ENCODE assay signal across 11 cellular contexts in genomic region chr15:60379466-60380274, GRCh38. TPM values are rescaled to one million over a fixed set of nuclear protein-coding genes. Genes with fewer than 3 reads are reported as not detected.
DNase-seq lines count a peak whose midpoint lies in the region; ATAC-seq, FAIRE-seq and TF ChIP-seq lines count a peak whose summit lies in the region.
"Had no signal": no experiment of that assay in that cellular context is flagged by ENCODE, and none has a peak within 500 bp of the region (broad histone marks: within the 10 kb centered on the region; RNA-seq: fewer than 3 reads in every experiment).

No MANE protein-coding gene starts in this region.

- H3K4me3 ChIP-seq in AG04450 (ENCODE audit: low read depth, low read length) = no peak overlapping the region
- no peak overlapping the region for H3K4me3 ChIP-seq in NB4 (ENCODE audit: low read depth, low read length)
- H3K4me3 ChIP-seq in H1 (ENCODE audit: extremely low read depth in 1 of 4, insufficient read depth in 2 of 4, low read depth in 3 of 4, low read length in 4 of 4) = no peak overlapping the region
- no peak overlapping the region for H3K4me3 ChIP-seq in mucosa of rectum (ENCODE audit: low read length in 2 of 2)

- no peak overlapping the region for H2BK120ac ChIP-seq in H1 (replicated peaks; ENCODE audit: low read depth, low read length)

- FAIRE-seq in H1 (lab: Jason Lieb, UNC) = no peak

- no peak overlapping the region for H2BK20ac ChIP-seq in H1 (ENCODE audit: low read length)

- DNase-seq in AG04450 (ENCODE audit: low read depth, low spot score) = peak; percentile 92
- peak; percentile 27 for DNase-seq in NB4 (ENCODE audit: low read depth)
- DNase-seq in H1 (ENCODE audit: low read depth in 1 of 2, low spot score in 2 of 2) = no peak
- DNase-seq in NCI-H187 (lab: John Stamatoyannopoulos, UW) = no peak
- DNase-seq in activated CD4-positive, alpha-beta memory T cell treated with anti-CD3 and anti-CD28 coated beads for 36 hours = no peak
- no peak for DNase-seq in posterior vena cava (ENCODE audit: low spot score)
- DNase-seq: amygdala; CD4-positive, CD25-positive, alpha-beta regulatory T cell had no signal

- TF ChIP-seq CTCF in AG04450 (IDR thresholded peaks at IDR 0.05; ENCODE audit: low read depth, low read length) = no peak
- TF ChIP-seq CTCF in NB4 (IDR thresholded peaks at IDR 0.05; ENCODE audit: low read depth, low read length) = no peak
- no peak for TF ChIP-seq CTCF in H1 (IDR thresholded peaks at IDR 0.05; ENCODE audit: control extremely low read depth in 1 of 3, insufficient read depth in 1 of 3, low read depth in 1 of 3, low read length in 3 of 3)

- no peaks in the 10 kb centered on the region for H3K23me2 ChIP-seq in H1 (ENCODE audit: low read depth, low read length)

- ATAC-seq in HG03108 (IDR thresholded peaks at IDR 0.05; ENCODE audit: unreplicated experiment) = no peak

- H3K36me3 Mint-ChIP-seq in activated CD4-positive, alpha-beta memory T cell treated with anti-CD3 and anti-CD28 coated beads for 36 hours = peaks cover 27% of the 10 kb centered on the region

- intact Hi-C loops in activated CD4-positive, alpha-beta memory T cell treated with anti-CD3 and anti-CD28 coated beads for 36 hours (cut with micrococcal nuclease) = no loop called here
- intact Hi-C loops in posterior vena cava (cut with DNase I) = no loop called here

- no peaks in the 10 kb centered on the region for H3K9me3 Mint-ChIP-seq in activated CD4-positive, alpha-beta memory T cell treated with anti-CD3 and anti-CD28 coated beads for 36 hours
- H3K9me3 Mint-ChIP-seq: CD4-positive, CD25-positive, alpha-beta regulatory T cell; T-helper 1 cell treated with Interleukin-12 subunit alpha and Interleukin-12 subunit beta and Interleukin-4 antibody, amounts not matched to agents 30 μg/mL and 1 μg/mL, for 36 hours had no signal

- H3K18ac ChIP-seq in H1 (ENCODE audit: extremely low read depth, low read length) = no peak overlapping the region

- H3K4ac ChIP-seq in H1 (replicated peaks; ENCODE audit: insufficient read length, low read depth, low read length) = no peak overlapping the region

- CTCF ChIA-PET in AG04450 (lab: Charles Lee) = interaction anchor here (1.2 kb wide), 1 partner anchor 20 kb away, joined by 4 read pairs; no protein-coding TSS in a partner anchor
- CTCF ChIA-PET in H1 (lab: Charles Lee; ENCODE audit: partially characterized antibody) = no interaction called here
- CTCF ChIA-PET in activated CD4-positive, alpha-beta memory T cell treated with anti-CD3 and anti-CD28 coated beads for 36 hours (lab: Charles Lee) = interaction anchor here (1.5 kb wide), 1 partner anchor 17 kb away, joined by 4 read pairs; no protein-coding TSS in a partner anchor

- H3K4me2 ChIP-seq in H1 (ENCODE audit: insufficient read depth in 1 of 2, low read depth in 2 of 2, low read length in 2 of 2) = no peak overlapping the region

- H4K20me1 ChIP-seq in H1 (replicated peaks in 1 of 2; ENCODE audit: control insufficient read depth in 1 of 2, insufficient read depth in 2 of 2, low read length in 2 of 2) = peaks cover 0 to 1% of the 10 kb centered on the region in 2 experiments

- H3K14ac ChIP-seq in H1 (ENCODE audit: insufficient read length) = no peak overlapping the region

- H3K27me3 Mint-ChIP-seq in activated CD4-positive, alpha-beta memory T cell treated with anti-CD3 and anti-CD28 coated beads for 36 hours = no peaks in the 10 kb centered on the region
- H3K27me3 Mint-ChIP-seq: CD4-positive, CD25-positive, alpha-beta regulatory T cell had no signal

- POLR2A ChIA-PET in AG04450 (lab: Yijun Ruan, JAX) (interaction anchor here (0.6 to 1.2 kb wide), 5 partner anchors 9 to 23 kb away, joined by 3 to 5 read pairs (median 3); no protein-coding TSS in a partner anchor), H1 (lab: Charles Lee; ENCODE audit: partially characterized antibody) (no interaction called here)
- POLR2A ChIA-PET in activated CD4-positive, alpha-beta memory T cell treated with anti-CD3 and anti-CD28 coated beads for 36 hours (lab: Charles Lee) = no interaction called here

- H3K27ac Mint-ChIP-seq in activated CD4-positive, alpha-beta memory T cell treated with anti-CD3 and anti-CD28 coated beads for 36 hours = no peak overlapping the region
- H3K27ac Mint-ChIP-seq: T-helper 1 cell treated with Interleukin-12 subunit alpha and Interleukin-12 subunit beta and Interleukin-4 antibody, amounts not matched to agents 30 μg/mL and 1 μg/mL, for 36 hours had no signal

- peaks cover 0 to 8% (median 2%) of the 10 kb centered on the region in 4 experiments; a peak in 5 of 7 replicates for H3K4me1 ChIP-seq in H1 (replicated peaks in 1 of 4; ENCODE audit: control insufficient read depth in 3 of 4, insufficient read depth in 4 of 4, low read length in 3 of 4)
- peaks cover 5 to 8% of the 10 kb centered on the region in 2 donors for H3K4me1 ChIP-seq in mucosa of rectum (ENCODE audit: control insufficient read depth in 2 of 2, insufficient read depth in 2 of 2, low read length in 2 of 2)

- H3K23ac ChIP-seq in H1 (ENCODE audit: insufficient read length) = no peak overlapping the region

- H3K79me1 ChIP-seq in H1 (ENCODE audit: low read depth, low read length) = no peaks in the 10 kb centered on the region

- H3K9ac ChIP-seq in H1 (replicated peaks in 1 of 4; ENCODE audit: extremely low read depth in 1 of 4, low read depth in 3 of 4, low read length in 3 of 4) = no peak overlapping the region
- peak overlapping the region in 1 of 2 donors; percentile 0 for H3K9ac ChIP-seq in mucosa of rectum (ENCODE audit: low read depth in 1 of 2, low read length in 2 of 2)

- H3K9me3 ChIP-seq in AG04450 (ENCODE audit: control insufficient read depth, insufficient read depth, low read length) = no peaks in the 10 kb centered on the region
- no peaks in the 10 kb centered on the region for H3K9me3 ChIP-seq in H1 (ENCODE audit: insufficient read depth in 2 of 2, low read depth in 1 of 2, low read length in 1 of 2)
- no peaks in the 10 kb centered on the region for H3K9me3 ChIP-seq in mucosa of rectum (ENCODE audit: control insufficient read depth in 2 of 2, low read length in 2 of 2)

- no peak overlapping the region for H3K4me3 Mint-ChIP-seq in activated CD4-positive, alpha-beta memory T cell treated with anti-CD3 and anti-CD28 coated beads for 36 hours
- H3K4me3 Mint-ChIP-seq: CD4-positive, CD25-positive, alpha-beta regulatory T cell; T-helper 1 cell treated with Interleukin-12 subunit alpha and Interleukin-12 subunit beta and Interleukin-4 antibody, amounts not matched to agents 30 μg/mL and 1 μg/mL, for 36 hours had no signal

- no peak overlapping the region for H3K56ac ChIP-seq in H1 (replicated peaks; ENCODE audit: insufficient read length, low read depth, low read length)

- H3K79me2 ChIP-seq in H1 (ENCODE audit: control insufficient read depth in 1 of 2, insufficient read depth in 2 of 2, low read length in 2 of 2) = no peaks in the 10 kb centered on the region

- H4K5ac ChIP-seq in H1 (ENCODE audit: insufficient read length, low read depth, low read length) = no peak overlapping the region

- no peak for TF ChIP-seq RAD21 in H1 (IDR thresholded peaks at IDR 0.05 in 1 of 2, conservative IDR thresholded peaks at IDR 0.05 in 1 of 2; ENCODE audit: low read depth in 2 of 2, low read length in 2 of 2)

- no peak overlapping the region for H2AK5ac ChIP-seq in H1 (ENCODE audit: low read depth, low read length)

- no peak overlapping the region for H2AFZ ChIP-seq in H1 (ENCODE audit: low read length)

- WGBS in H1 (ENCODE audit: extremely low coverage in 1 of 2, insufficient coverage in 1 of 2, insufficient read length in 1 of 2, insufficient replicate concordance in 2 of 2, low coverage in 1 of 2, low lambda C conversion rate in 2 of 2, missing lambda C conversion rate in 1 of 2), 2 experiments = 96% methylated on average over 8 of the region's 8 CpGs; no CpG with 5 or more reads in 1 of the 2 experiments

- H3K27ac ChIP-seq in AG04450 (ENCODE audit: low read depth, low read length) (peak overlapping the region; percentile 98), H1 (ENCODE audit: low read depth, low read length) (peak overlapping the region; percentile 19; the same call in 1 of the 2 replicates), mucosa of rectum (ENCODE audit: low read depth in 2 of 2, low read length in 2 of 2) (peak overlapping the region; percentile 61 to 69)

- no peak overlapping the region for H2BK5ac ChIP-seq in H1 (ENCODE audit: low read depth, low read length)

- no peak for TF ChIP-seq EP300 in H1 (IDR thresholded peaks at IDR 0.05; ENCODE audit: borderline replicate concordance in 1 of 2, low read depth in 2 of 2, low read length in 2 of 2)

- no peak overlapping the region for H4K91ac ChIP-seq in H1 (replicated peaks; ENCODE audit: insufficient read length, low read length)

- H3K27me3 ChIP-seq in AG04450 (ENCODE audit: control insufficient read depth, insufficient read depth, low read length) = no peaks in the 10 kb centered on the region
- no peaks in the 10 kb centered on the region for H3K27me3 ChIP-seq in H1 (replicated peaks in 1 of 4; ENCODE audit: control insufficient read depth in 3 of 4, extremely low read depth in 1 of 4, insufficient read depth in 3 of 4, low read length in 3 of 4)
- no peaks in the 10 kb centered on the region for H3K27me3 ChIP-seq in mucosa of rectum (ENCODE audit: control insufficient read depth in 2 of 2, insufficient read depth in 2 of 2, low read length in 2 of 2)

- no peak overlapping the region for H2BK12ac ChIP-seq in H1 (ENCODE audit: low read depth, low read length)

- H4K8ac ChIP-seq in H1 (ENCODE audit: extremely low read depth, insufficient read depth, low read length) = no peak overlapping the region

- H3K36me3 ChIP-seq in H1 (ENCODE audit: control insufficient read depth in 2 of 4, insufficient read depth in 4 of 4, low read length in 3 of 4) = peaks cover 0 to 20% (median 2%) of the 10 kb centered on the region in 4 experiments; a peak in 5 of 8 replicates
- peaks cover 64 to 69% of the 10 kb centered on the region in 2 donors for H3K36me3 ChIP-seq in mucosa of rectum (ENCODE audit: control insufficient read depth in 2 of 2, insufficient read depth in 2 of 2, low read length in 2 of 2)

- peaks cover 3% of the 10 kb centered on the region for H3K4me1 Mint-ChIP-seq in activated CD4-positive, alpha-beta memory T cell treated with anti-CD3 and anti-CD28 coated beads for 36 hours (ENCODE audit: low read depth)

- TF ChIP-seq POLR2A in NB4 (IDR thresholded peaks at IDR 0.05; ENCODE audit: extremely low read depth, insufficient read length) (no peak), H1 (IDR thresholded peaks at IDR 0.05; ENCODE audit: control extremely low read depth in 1 of 2, low read depth in 2 of 2, low read length in 2 of 2) (no peak)

- no peak overlapping the region for H2BK15ac ChIP-seq in H1 (ENCODE audit: low read length)

RNA-seq across cellular contexts. Expression of gene ANXA2, which starts 18.1 kb away (rescaled TPM):
- polyA plus RNA-seq in AG04450 (2011; rRNA removed) = 4,288 and 4,537 TPM in 2 replicates
- polyA minus RNA-seq in AG04450 (2011; rRNA and poly(A)+ RNA removed) = 3,312 and 3,619 TPM in 2 replicates
- total RNA-seq in H1 (2021; fragmentation: NEBNext Ultra II Directional; extraction: Animal tissue kit (Norgen Biotek cat#: 25700)) = 214 and 217 TPM in 2 replicates
- 112 and 178 TPM in 2 replicates for polyA plus RNA-seq in H1 (2011; rRNA removed)
- 228 TPM for polyA plus RNA-seq in H1 (2011; cell fraction: cytosol; rRNA removed)
- 144 TPM for polyA plus RNA-seq in H1 (2011; cell fraction: nucleus; rRNA removed)
- 229 to 280 TPM (median 248 TPM) in 4 replicates for polyA plus RNA-seq in H1 (2012, experiment 1 of 2)
- 69.2 TPM for polyA plus RNA-seq in H1 (2012, experiment 2 of 2)
- polyA plus RNA-seq in H1 (2013, experiment 1 of 2) = 228 TPM
- polyA plus RNA-seq in H1 (2013, experiment 2 of 2) = 226 TPM
- 230 and 269 TPM in 2 replicates for polyA minus RNA-seq in H1 (2011; rRNA and poly(A)+ RNA removed)
- polyA minus RNA-seq in H1 (2011; cell fraction: cytosol; rRNA and poly(A)+ RNA removed) = 74.2 TPM
- polyA minus RNA-seq in H1 (2011; cell fraction: nucleus; rRNA and poly(A)+ RNA removed) = 106 TPM
- total RNA-seq in activated CD4-positive, alpha-beta memory T cell treated with anti-CD3 and anti-CD28 coated beads for 36 hours = 100 to 1,000 TPM; 131 to 132 TPM
- 1,000 to 10,000 TPM in 1 of 2 donors, 100 to 1,000 TPM in 1; 815 to 1,045 TPM for total RNA-seq in posterior vena cava

Comparison
In these comparisons a context has a peak if more than half of its experiments do, and no peak if none do; other contexts are left out.
1. DNase-seq: peak in AG04450 (single experiment) and NB4 (single experiment); none in H1 (0 of 2), NCI-H187 (0 of 2), activated CD4-positive, alpha-beta memory T cell treated with anti-CD3 and anti-CD28 coated beads for 36 hours (single experiment) and posterior vena cava (single experiment).
2. H3K27ac ChIP-seq: peak in every context shown above with its lines; median percentile 98 in AG04450; 65 in mucosa of rectum; 19 in H1.